ENCODE assay signal across 1 cellular context in the genomic region with DNA sequence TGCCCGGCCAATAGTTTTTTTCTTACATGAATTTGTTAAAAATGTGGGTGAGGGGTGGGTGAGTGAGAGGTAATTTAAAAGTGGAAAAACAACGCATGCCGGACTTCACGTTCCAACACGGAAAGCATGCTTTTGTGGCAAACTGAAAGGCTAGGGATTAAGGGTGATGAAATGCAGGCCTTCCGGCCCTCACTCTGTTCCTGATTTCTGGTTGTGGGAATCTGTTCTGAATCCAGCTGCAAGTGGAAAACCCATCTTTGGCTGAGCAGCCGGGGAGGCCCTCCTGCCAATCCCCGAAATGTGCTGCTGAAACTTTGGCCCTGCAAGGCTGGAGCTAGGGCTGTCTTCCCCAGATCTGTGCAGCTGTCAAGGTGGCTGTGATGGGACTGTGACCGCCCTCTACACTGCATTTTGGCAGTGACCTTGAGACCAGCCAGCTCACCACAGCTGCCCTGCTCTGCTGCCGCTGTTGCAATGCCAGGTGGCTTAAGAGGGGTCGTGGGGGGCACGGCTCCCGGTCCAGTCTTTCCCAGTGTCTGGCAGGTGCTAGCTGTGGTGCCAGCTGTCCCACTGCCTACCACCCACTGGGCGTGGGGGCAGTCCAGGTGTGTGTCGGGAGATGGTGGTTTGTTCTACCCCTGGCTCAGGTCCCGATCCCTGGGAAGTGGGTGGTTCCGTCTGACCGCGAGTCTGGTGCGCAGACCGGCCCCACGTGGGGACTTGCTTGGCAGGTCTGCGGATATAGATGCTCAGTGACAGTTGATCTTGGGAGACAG.
TF ChIP-seq lines count a peak whose summit lies in the region.

No MANE protein-coding gene starts in this region.

TF ChIP-seq in IMR-90, 13 proteins besides CTCF, POLR2A, EP300 and RAD21:
- TF ChIP-seq CEBPB (IDR thresholded peaks at IDR 0.05; ENCODE audit: low read depth, low read length) = 0 out of 2 replicates have a peak, but pooled peaks have one; percentile 10
- TF ChIP-seq SMC3 (IDR thresholded peaks at IDR 0.05; ENCODE audit: low read depth, low read length) = no peak
- no peak for TF ChIP-seq BHLHE40 (IDR thresholded peaks at IDR 0.05; ENCODE audit: low read depth, low read length)
- peak; percentile 36; the same call in 1 of the 2 replicates for TF ChIP-seq MXI1 (IDR thresholded peaks at IDR 0.05; ENCODE audit: borderline replicate concordance, low read depth, low read length)
